ENCODE assay signal across 16 cellular contexts in the genomic region with DNA sequence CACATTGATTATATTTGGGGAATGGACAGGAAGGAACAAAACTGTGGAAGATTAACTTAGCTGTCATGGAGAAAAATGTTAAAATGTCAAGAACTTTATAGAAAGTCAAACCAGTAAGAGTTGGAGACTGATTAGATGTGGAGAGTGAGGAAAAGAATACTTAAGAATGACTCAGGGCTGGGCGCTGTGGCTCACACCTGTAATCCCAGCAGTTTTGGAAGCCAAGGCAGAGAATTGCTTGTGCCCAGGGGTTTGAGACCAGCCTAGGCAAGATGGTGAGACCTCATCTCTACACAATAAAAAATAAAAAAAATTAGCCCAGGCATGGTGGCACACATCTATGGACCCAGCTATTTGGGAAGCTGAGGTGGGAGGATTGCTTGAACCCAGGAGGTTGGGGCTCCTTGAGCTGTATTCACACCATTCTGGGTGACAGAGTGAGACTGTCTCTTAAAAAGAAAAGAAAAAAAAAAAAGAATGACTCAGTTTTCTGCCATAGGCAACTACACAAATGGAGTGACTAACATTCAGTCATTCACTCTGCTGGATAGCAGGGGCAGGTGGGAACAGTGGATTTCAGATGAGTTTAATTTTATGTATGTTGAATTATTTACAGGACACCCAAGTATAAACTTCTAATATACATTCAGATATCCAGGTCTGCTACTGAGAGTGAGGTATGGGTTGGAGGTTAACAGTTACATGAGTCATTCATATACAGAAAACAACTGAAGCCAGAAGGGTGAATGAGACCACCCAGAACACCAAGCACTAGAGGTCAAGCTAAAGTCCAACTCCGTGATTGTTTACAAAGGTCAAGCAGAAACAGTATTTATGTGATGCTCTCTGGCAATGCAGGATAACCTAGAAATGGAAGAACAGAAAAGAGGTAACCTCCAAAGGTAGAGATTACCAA. TPM values are rescaled to one million over a fixed set of nuclear protein-coding genes. Genes with fewer than 3 reads are reported as not detected.
DNase-seq lines count a peak whose midpoint lies in the region; ATAC-seq and TF ChIP-seq lines count a peak whose summit lies in the region.
"Had no signal": no experiment of that assay in that cellular context is flagged by ENCODE, and none has a peak within 500 bp of the region (broad histone marks: within the 10 kb centered on the region; RNA-seq: fewer than 3 reads in every experiment).

No MANE protein-coding gene starts in this region.

- POLR2A ChIA-PET in CD4-positive, alpha-beta memory T cell (lab: Charles Lee; ENCODE audit: partially characterized antibody) = interaction anchor here (1.2 kb wide), 1 partner anchor 33 kb away, joined by 4 read pairs; no protein-coding TSS in a partner anchor

- no peak overlapping the region for H3K27ac ChIP-seq in CD4-positive, alpha-beta memory T cell (ENCODE audit: low read depth, low read length)
- H3K27ac ChIP-seq: C4-2B had no signal

- peaks cover 25 to 51% of the 10 kb centered on the region in 2 donors for H3K36me3 Mint-ChIP-seq in CD4-positive, alpha-beta memory T cell
- no peaks in the 10 kb centered on the region for H3K36me3 Mint-ChIP-seq in HFFc6 (ENCODE audit: low read depth)
- H3K36me3 Mint-ChIP-seq in activated naive CD8-positive, alpha-beta T cell = peaks cover 4% of the 10 kb centered on the region
- H3K36me3 Mint-ChIP-seq in memory B cell = peaks cover 19% of the 10 kb centered on the region
- H3K36me3 Mint-ChIP-seq in mesothelial cell of epicardium = peaks cover 25% of the 10 kb centered on the region

- no peaks in the 10 kb centered on the region for H3K4me1 ChIP-seq in CD4-positive, alpha-beta memory T cell (ENCODE audit: insufficient read depth, low read length)

- peak overlapping the region in 6 of 7 donors; percentile 0 to 85 (median 50) for H3K27ac Mint-ChIP-seq in CD4-positive, alpha-beta memory T cell
- peak overlapping the region; percentile 12 for H3K27ac Mint-ChIP-seq in HFFc6
- peak overlapping the region; percentile 25 for H3K27ac Mint-ChIP-seq in activated naive CD8-positive, alpha-beta T cell
- peak overlapping the region; percentile 28 for H3K27ac Mint-ChIP-seq in memory B cell
- no peak overlapping the region for H3K27ac Mint-ChIP-seq in mesothelial cell of epicardium

- no peaks in the 10 kb centered on the region for H3K9me3 Mint-ChIP-seq in CD4-positive, alpha-beta memory T cell
- H3K9me3 Mint-ChIP-seq in HFFc6 = no peaks in the 10 kb centered on the region
- no peaks in the 10 kb centered on the region for H3K9me3 Mint-ChIP-seq in activated naive CD8-positive, alpha-beta T cell (ENCODE audit: low read depth)
- no peaks in the 10 kb centered on the region for H3K9me3 Mint-ChIP-seq in memory B cell
- H3K9me3 Mint-ChIP-seq in mesothelial cell of epicardium = no peaks in the 10 kb centered on the region

- H3K36me3 ChIP-seq in CD4-positive, alpha-beta memory T cell (ENCODE audit: insufficient read depth, low read length) = peaks cover 21% of the 10 kb centered on the region

- H3K27me3 Mint-ChIP-seq in CD4-positive, alpha-beta memory T cell = no peaks in the 10 kb centered on the region
- H3K27me3 Mint-ChIP-seq in HFFc6 (ENCODE audit: insufficient read depth) (no peaks in the 10 kb centered on the region), memory B cell (no peaks in the 10 kb centered on the region), mesothelial cell of epicardium (ENCODE audit: low read depth) (no peaks in the 10 kb centered on the region)
- H3K27me3 Mint-ChIP-seq in activated naive CD8-positive, alpha-beta T cell = no peaks in the 10 kb centered on the region

- CTCF ChIA-PET in CD4-positive, alpha-beta memory T cell (lab: Charles Lee; ENCODE audit: partially characterized antibody) = interaction anchor here (1.5 kb wide), 1 partner anchor 228 kb away, joined by 3 read pairs; no protein-coding TSS in a partner anchor

- no peak for TF ChIP-seq CTCF in HFFc6 (IDR thresholded peaks at IDR 0.05)
- TF ChIP-seq CTCF in mesothelial cell of epicardium (IDR thresholded peaks at IDR 0.05; ENCODE audit: unreplicated experiment) = no peak

- H3K4me3 Mint-ChIP-seq in CD4-positive, alpha-beta memory T cell = no peak overlapping the region
- no peak overlapping the region for H3K4me3 Mint-ChIP-seq in HFFc6
- no peak overlapping the region for H3K4me3 Mint-ChIP-seq in activated naive CD8-positive, alpha-beta T cell
- no peak overlapping the region for H3K4me3 Mint-ChIP-seq in memory B cell
- H3K4me3 Mint-ChIP-seq in mesothelial cell of epicardium = no peak overlapping the region

- H3K9me3 ChIP-seq in CD4-positive, alpha-beta memory T cell (ENCODE audit: control insufficient read depth in 1 of 2, low read length in 2 of 2) = no peaks in the 10 kb centered on the region

- ATAC-seq in memory B cell (ENCODE audit: low read depth) (no peak), GM21737 (IDR thresholded peaks at IDR 0.05; ENCODE audit: unreplicated experiment) (no peak)

- H3K4me3 ChIP-seq in CD4-positive, alpha-beta memory T cell (ENCODE audit: low read length in 2 of 2) = no peak overlapping the region

- no peaks in the 10 kb centered on the region for H3K27me3 ChIP-seq in CD4-positive, alpha-beta memory T cell (ENCODE audit: insufficient read depth, low read length)

- intact Hi-C loops in CD4-positive, alpha-beta memory T cell (cut with micrococcal nuclease) = no loop called here

- DNase-seq in CD4-positive, alpha-beta memory T cell = no peak
- peak; percentile 1 for DNase-seq in HFFc6
- no peak for DNase-seq in memory B cell (ENCODE audit: low spot score in 2 of 2)
- DNase-seq in mesothelial cell of epicardium (ENCODE audit: low spot score in 2 of 2, unreplicated experiment in 2 of 2) = no peak
- DNase-seq in NCI-H748 (lab: John Stamatoyannopoulos, UW; ENCODE audit: unreplicated experiment) = no peak
- no peak for DNase-seq in NCI-H1436 (lab: John Stamatoyannopoulos, UW)
- DNase-seq: activated CD4-positive, alpha-beta T cell treated with anti-CD3 and anti-CD28 coated beads for 1 hour; activated gamma-delta T cell; caudate nucleus; glutamatergic neuron; NCI-H1048; stimulated activated naive CD4-positive, alpha-beta T cell treated with Interleukin-2 at 50 U/mL for 16 hours; SW 1271 had no signal

- H3K4me1 Mint-ChIP-seq in CD4-positive, alpha-beta memory T cell = peaks cover 0 to 1% (median 0%) of the 10 kb centered on the region in 4 donors
- H3K4me1 Mint-ChIP-seq in HFFc6 (ENCODE audit: low read depth) (peaks cover 7% of the 10 kb centered on the region), memory B cell (no peaks in the 10 kb centered on the region), mesothelial cell of epicardium (no peaks in the 10 kb centered on the region)
- peaks cover 6% of the 10 kb centered on the region for H3K4me1 Mint-ChIP-seq in activated naive CD8-positive, alpha-beta T cell (ENCODE audit: low read depth)

RNA-seq across cellular contexts. Expression of a gene that starts 33.9 kb away (rescaled TPM):
- total RNA-seq in CD4-positive, alpha-beta memory T cell = 10 to 100 TPM; 72.2 to 76.4 TPM
- polyA plus RNA-seq in CD4-positive, alpha-beta memory T cell = 10 to 100 TPM in 1 of 2 donors, 1 to 10 TPM in 1; 9.1 to 13.5 TPM
- 10 to 100 TPM; 22.1 to 31.9 (median 29.2) TPM for total RNA-seq in HFFc6 (2021; fragmentation: NEBNext Ultra II Directional; extraction: Animal tissue kit (Norgen Biotek cat#: 25700))
- total RNA-seq in mesothelial cell of epicardium = 33.7 to 38.3 TPM (median 37.5 TPM) in 3 replicates

RNA-seq across cellular contexts. Expression of a gene that starts 40.4 kb away (rescaled TPM):
- total RNA-seq in CD4-positive, alpha-beta memory T cell = 10 to 100 TPM; 30.0 to 30.3 TPM
- 10 to 100 TPM; 22.4 to 23.0 TPM for polyA plus RNA-seq in CD4-positive, alpha-beta memory T cell
- total RNA-seq in HFFc6 (2021; fragmentation: NEBNext Ultra II Directional; extraction: Animal tissue kit (Norgen Biotek cat#: 25700)) = 10 to 100 TPM; 18.4 to 25.4 (median 20.6) TPM
- 24.8 to 28.7 TPM (median 26.2 TPM) in 3 replicates for total RNA-seq in mesothelial cell of epicardium

RNA-seq across cellular contexts. Expression of a gene that starts 40.7 kb away (rescaled TPM):
- 10 to 100 TPM; 48.0 to 57.7 TPM for total RNA-seq in CD4-positive, alpha-beta memory T cell
- polyA plus RNA-seq in CD4-positive, alpha-beta memory T cell = 10 to 100 TPM; 18.7 to 27.2 TPM
- 10 to 100 TPM; 12.4 to 15.6 (median 13.1) TPM for total RNA-seq in HFFc6 (2021; fragmentation: NEBNext Ultra II Directional; extraction: Animal tissue kit (Norgen Biotek cat#: 25700))
- total RNA-seq in mesothelial cell of epicardium = 51.1 to 55.4 TPM (median 52.9 TPM) in 3 replicates
